In genomic region chr9:134065720-134066419, GRCh38 we compare ENCODE assay signal across 8 cellular contexts. TPM values are rescaled to one million over a fixed set of nuclear protein-coding genes. Genes with fewer than 3 reads are reported as not detected.
DNase-seq lines count a peak whose midpoint lies in the region; ATAC-seq and FAIRE-seq lines count a peak whose summit lies in the region.

No MANE protein-coding gene starts in this region.

- H3K4me3 Mint-ChIP-seq in immature natural killer cell, result peak overlapping the region; percentile 80 to 94 (median 92)

- peak; percentile 34 for DNase-seq in COLO668 (lab: John Stamatoyannopoulos, UW; ENCODE audit: unreplicated experiment)
- DNase-seq in SW480 (ENCODE audit: low spot score), result peak; percentile 35
- peak; percentile 78 for DNase-seq in amniotic epithelial cell (ENCODE audit: low read depth)
- DNase-seq in immature natural killer cell, result peak; percentile 64 to 77 (median 75)
- peak in 3 of 4 experiments; percentile 34 to 57 (median 54) for DNase-seq in stimulated activated CD4-positive, alpha-beta T cell treated with anti-CD3 and anti-CD28 coated beads, Interleukin-1b, Interleukin-23, amount 100 ng/mL, for 24 hours (ENCODE audit: low read depth in 4 of 4, low spot score in 1 of 4)
- no peak for DNase-seq in urothelium cell line (ENCODE audit: low spot score)
- no peak for DNase-seq in NCI-H2227 treated with DMSO at 0.1 percent for 48 hours (lab: John Stamatoyannopoulos, UW)

- ATAC-seq in HG02610 (IDR thresholded peaks at IDR 0.05; ENCODE audit: unreplicated experiment), result peak; percentile 34

- no peak for FAIRE-seq in urothelium cell line (lab: Jason Lieb, UNC)

- H3K9me3 Mint-ChIP-seq in immature natural killer cell, result no peaks in the 10 kb centered on the region

- H3K27ac Mint-ChIP-seq in immature natural killer cell, result peak overlapping the region; percentile 85 to 97 (median 94)

- no peaks in the 10 kb centered on the region for H3K36me3 Mint-ChIP-seq in immature natural killer cell

- H3K4me1 Mint-ChIP-seq in immature natural killer cell, result peaks cover 41 to 50% of the 10 kb centered on the region in 2 donors

- peaks cover 7 to 14% (median 13%) of the 10 kb centered on the region in 3 donors for H3K27me3 Mint-ChIP-seq in immature natural killer cell (ENCODE audit: low read depth in 3 of 3)

RNA-seq across cellular contexts. Expression of gene BRD3, which starts 2.0 kb away (rescaled TPM):
- polyA plus RNA-seq in immature natural killer cell, result 10 to 100 TPM; 24.2 to 43.4 (median 29.0) TPM

RNA-seq across cellular contexts. Expression of gene BRD3OS, which starts 40.6 kb away (rescaled TPM):
- polyA plus RNA-seq in immature natural killer cell, result 10 to 100 TPM; 13.7 to 14.9 (median 13.8) TPM

Comparison
In these comparisons a context has a peak if more than half of its experiments do, and no peak if none do; other contexts are left out.
1. DNase-seq: peak in COLO668 (single experiment), SW480 (single experiment), amniotic epithelial cell (single experiment), immature natural killer cell (3 of 3) and stimulated activated CD4-positive, alpha-beta T cell treated with anti-CD3 and anti-CD28 coated beads, Interleukin-1b, Interleukin-23, amount 100 ng/mL, for 24 hours (3 of 4); none in urothelium cell line (single experiment) and NCI-H2227 treated with DMSO at 0.1 percent for 48 hours (single experiment).